In the genomic region with DNA sequence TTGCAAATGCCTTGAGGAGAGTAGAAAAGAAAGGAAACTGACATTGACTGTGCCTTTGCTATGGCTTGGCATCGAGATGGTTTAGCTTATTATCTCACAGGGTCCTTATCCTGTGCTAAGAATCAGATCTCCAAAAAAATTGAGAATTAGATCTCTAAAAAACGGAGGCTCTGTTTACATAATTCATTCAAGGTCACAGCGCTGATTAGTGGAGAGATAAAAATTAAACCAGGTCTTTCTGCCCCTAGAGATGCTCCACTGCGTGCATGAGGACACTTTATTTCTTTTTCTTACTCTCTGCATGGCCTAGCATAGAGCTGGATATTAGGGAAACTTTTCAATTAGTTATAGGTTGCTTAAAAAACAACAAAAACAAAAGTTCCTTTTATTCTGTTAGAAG, we compare ENCODE assay signal across 19 cellular contexts.
"Had no signal": no experiment of that assay in that cellular context is flagged by ENCODE, and none has a peak within 500 bp of the region (broad histone marks: within the 10 kb centered on the region; RNA-seq: fewer than 3 reads in every experiment).

No MANE protein-coding gene starts in this region.

- H3K36me3 ChIP-seq: esophagus squamous epithelium, gastroesophageal sphincter, left ventricle myocardium inferior, lower lobe of right lung, neutrophil, right atrium auricular region, sigmoid colon, upper lobe of left lung, uterus had no signal

- H3K9me3 Mint-ChIP-seq: dendritic cell treated with granulocyte-macrophage colony-stimulating factor and Interleukin-4, amounts not matched to agents 40 ng/mL and 50 ng/mL, for 4 days; immature natural killer cell; memory B cell; naive B cell had no signal

- ATAC-seq: gastroesophageal sphincter, left cardiac atrium, lower lobe of right lung had no signal

- H3K9me3 ChIP-seq: esophagus squamous epithelium, gastroesophageal sphincter, left ventricle myocardium inferior, lower lobe of right lung, neutrophil, right atrium auricular region, sigmoid colon, upper lobe of left lung, uterus had no signal

- H3K4me3 Mint-ChIP-seq: dendritic cell treated with granulocyte-macrophage colony-stimulating factor and Interleukin-4, amounts not matched to agents 40 ng/mL and 50 ng/mL, for 4 days; immature natural killer cell; memory B cell had no signal

- H3K27me3 Mint-ChIP-seq: dendritic cell treated with granulocyte-macrophage colony-stimulating factor and Interleukin-4, amounts not matched to agents 40 ng/mL and 50 ng/mL, for 4 days; memory B cell; naive B cell had no signal

- H3K4me3 ChIP-seq: esophagus squamous epithelium, gastroesophageal sphincter, left ventricle myocardium inferior, lower lobe of right lung, right atrium auricular region, sigmoid colon, upper lobe of left lung, uterus had no signal

- H3K27me3 ChIP-seq: esophagus squamous epithelium, gastroesophageal sphincter, neutrophil, right atrium auricular region, sigmoid colon, upper lobe of left lung, uterus had no signal

- H3K36me3 Mint-ChIP-seq: immature natural killer cell, memory B cell, naive B cell had no signal

- H3K27ac Mint-ChIP-seq: dendritic cell treated with granulocyte-macrophage colony-stimulating factor and Interleukin-4, amounts not matched to agents 40 ng/mL and 50 ng/mL, for 4 days; memory B cell had no signal

- DNase-seq: esophagus squamous epithelium; foreskin fibroblast; immature natural killer cell; left cardiac atrium; left ventricle myocardium inferior; lower lobe of right lung; midbrain; naive B cell; sigmoid colon; small intestine; stimulated activated CD4-positive, alpha-beta T cell treated with anti-CD3 and anti-CD28 coated beads, Interleukin-12 subunit alpha, Interleukin-12 subunit beta, amount 100 ng/mL, for 4 hours; stimulated activated naive CD4-positive, alpha-beta T cell treated with Interleukin-2 at 50 U/mL for 16 hours; upper lobe of left lung; uterus had no signal

- H3K27ac ChIP-seq: esophagus squamous epithelium, lower lobe of right lung, neutrophil, right atrium auricular region, upper lobe of left lung, uterus had no signal
